In genomic region chr21:31932470-31932764, GRCh38 we compare ENCODE assay signal across 1 cellular context.
TF ChIP-seq lines count a peak whose summit lies in the region.

No MANE protein-coding gene starts in this region.

TF ChIP-seq in GM23338, 12 proteins besides CTCF, POLR2A, EP300 and RAD21 (continued from another document):
- no peak for TF ChIP-seq ZNF462 (CRISPR knock-in tag; IDR thresholded peaks at IDR 0.05)
- no peak for TF ChIP-seq POLR2AphosphoS5 (IDR thresholded peaks at IDR 0.05; ENCODE audit: low read depth)
- no peak for TF ChIP-seq ZNF331 (CRISPR knock-in tag; IDR thresholded peaks at IDR 0.05; ENCODE audit: low read depth)
- TF ChIP-seq NANOG (IDR thresholded peaks at IDR 0.05; ENCODE audit: borderline replicate concordance): no peak
- TF ChIP-seq ZNF114 (CRISPR knock-in tag; IDR thresholded peaks at IDR 0.05): no peak
- TF ChIP-seq EZH2phosphoT487 (IDR thresholded peaks at IDR 0.05; ENCODE audit: unreplicated experiment): no peak
- no peak for TF ChIP-seq ETS1 (IDR thresholded peaks at IDR 0.05)
TF ChIP-seq in GM23338: peak in this region for 0.
